Comparison of ENCODE assay signal across 14 cellular contexts in genomic region chr1:225435487-225435886, GRCh38.
DNase-seq lines count a peak whose midpoint lies in the region; ATAC-seq and TF ChIP-seq lines count a peak whose summit lies in the region.
"Had no signal": no experiment of that assay in that cellular context is flagged by ENCODE, and none has a peak within 500 bp of the region (broad histone marks: within the 10 kb centered on the region; RNA-seq: fewer than 3 reads in every experiment).

No MANE protein-coding gene starts in this region.

- DNase-seq in activated CD4-positive, alpha-beta T cell treated with anti-CD3 and anti-CD28 coated beads, Interleukin-2, amount 50 U/mL, for 1 hour = no peak
- no peak for DNase-seq in NCI-H2196 treated with DMSO at 0.1 percent for 48 hours (lab: John Stamatoyannopoulos, UW; ENCODE audit: unreplicated experiment)
- DNase-seq: immature natural killer cell, mucosa of descending colon, NCI-H446, T-helper 9 cell had no signal

- no peak overlapping the region; a peak in 1 of 22 replicates for H3K9ac ChIP-seq in BLaER1 treated with 17β-estradiol and CSF1 and Interleukin-3, amounts not matched to agents 10 nM and 100 nM
- H3K9ac ChIP-seq in OCI-LY1 (ENCODE audit: low read length) = peak overlapping the region; percentile 39

- no peaks in the 10 kb centered on the region for H3F3A ChIP-seq in OCI-LY1 (ENCODE audit: insufficient read depth, low read length)

- peaks cover 8 to 18% (median 16%) of the 10 kb centered on the region in 11 experiments; a peak in 18 of 22 replicates for H3K9me3 ChIP-seq in BLaER1 treated with 17β-estradiol and CSF1 and Interleukin-3, amounts not matched to agents 10 nM and 100 nM (replicated peaks in 1 of 11)
- no peaks in the 10 kb centered on the region for H3K9me3 ChIP-seq in OCI-LY1 (ENCODE audit: low read length)
- H3K9me3 ChIP-seq: breast epithelium, mucosa of descending colon, prostate gland had no signal

- no peaks in the 10 kb centered on the region for H3K36me3 ChIP-seq in BLaER1 treated with 17β-estradiol and CSF1 and Interleukin-3, amounts not matched to agents 10 nM and 100 nM
- no peaks in the 10 kb centered on the region for H3K36me3 ChIP-seq in OCI-LY1 (ENCODE audit: insufficient read depth, low read length)
- H3K36me3 ChIP-seq: breast epithelium, prostate gland had no signal

- TF ChIP-seq CTCF in OCI-LY1 (IDR thresholded peaks at IDR 0.05; ENCODE audit: low read length) = no peak

- H3K4me2 ChIP-seq in BLaER1 treated with 17β-estradiol and CSF1 and Interleukin-3, amounts not matched to agents 10 nM and 100 nM = peak overlapping the region; percentile 7 to 74 (median 61); a peak in 19 of 22 replicates
- peak overlapping the region; percentile 49 for H3K4me2 ChIP-seq in OCI-LY1 (ENCODE audit: low read length)

- no peaks in the 10 kb centered on the region for H3K27me3 ChIP-seq in BLaER1 treated with 17β-estradiol and CSF1 and Interleukin-3, amounts not matched to agents 10 nM and 100 nM
- no peaks in the 10 kb centered on the region for H3K27me3 ChIP-seq in OCI-LY1 (ENCODE audit: insufficient read depth, low read length)
- H3K27me3 ChIP-seq: breast epithelium had no signal

- H3K4me3 ChIP-seq in BLaER1 treated with 17β-estradiol and CSF1 and Interleukin-3, amounts not matched to agents 10 nM and 100 nM = no peak overlapping the region
- H3K4me3 ChIP-seq in OCI-LY1 (ENCODE audit: low read depth, low read length, poor library complexity, severe bottlenecking) = peak overlapping the region; percentile 4
- H3K4me3 ChIP-seq: breast epithelium, mucosa of descending colon, prostate gland had no signal

- peak overlapping the region in 4 of 11 experiments; percentile 3 to 47 (median 25); a peak in 5 of 22 replicates for H3K27ac ChIP-seq in BLaER1 treated with 17β-estradiol and CSF1 and Interleukin-3, amounts not matched to agents 10 nM and 100 nM
- H3K27ac ChIP-seq in OCI-LY1 (ENCODE audit: low read depth, low read length, poor library complexity, severe bottlenecking) = peak overlapping the region; percentile 83
- H3K27ac ChIP-seq: breast epithelium, prostate gland had no signal

- H4K20me1 ChIP-seq in BLaER1 treated with 17β-estradiol and CSF1 and Interleukin-3, amounts not matched to agents 10 nM and 100 nM = no peaks in the 10 kb centered on the region
- no peaks in the 10 kb centered on the region for H4K20me1 ChIP-seq in OCI-LY1 (ENCODE audit: insufficient read depth, low read length)

- peak; percentile 9 for ATAC-seq in GM19351 (IDR thresholded peaks at IDR 0.05; ENCODE audit: unreplicated experiment)
- peak; percentile 23 for ATAC-seq in HG02759 (IDR thresholded peaks at IDR 0.05; ENCODE audit: unreplicated experiment)
- ATAC-seq in GM21526 (IDR thresholded peaks at IDR 0.05; ENCODE audit: low FRiP score, unreplicated experiment) = no peak
- no peak for ATAC-seq in HG02623 (IDR thresholded peaks at IDR 0.05; ENCODE audit: unreplicated experiment)
- ATAC-seq: mucosa of descending colon had no signal

- no peaks in the 10 kb centered on the region for H3K9me2 ChIP-seq in OCI-LY1 (ENCODE audit: low read depth, low read length)

- peak overlapping the region; percentile 72; the same call in 1 of the 2 replicates for H2AFZ ChIP-seq in OCI-LY1 (ENCODE audit: low read length)

- no peaks in the 10 kb centered on the region for H3K79me2 ChIP-seq in OCI-LY1 (ENCODE audit: insufficient read depth, low read length)

- peaks cover 18 to 47% (median 35%) of the 10 kb centered on the region in 10 experiments; a peak in 19 of 20 replicates for H3K4me1 ChIP-seq in BLaER1 treated with 17β-estradiol and CSF1 and Interleukin-3, amounts not matched to agents 10 nM and 100 nM
- H3K4me1 ChIP-seq in OCI-LY1 (ENCODE audit: insufficient read depth, low read length, severe bottlenecking) = peaks cover 28% of the 10 kb centered on the region
- H3K4me1 ChIP-seq: breast epithelium, prostate gland had no signal

Comparison
In these comparisons a context has a peak if more than half of its experiments do, and no peak if none do; other contexts are left out.
1. ATAC-seq: peak in GM19351 (single experiment) and HG02759 (single experiment); none in GM21526 (single experiment) and HG02623 (single experiment).